Comparison of ENCODE assay signal across 8 cellular contexts in the genomic region with DNA sequence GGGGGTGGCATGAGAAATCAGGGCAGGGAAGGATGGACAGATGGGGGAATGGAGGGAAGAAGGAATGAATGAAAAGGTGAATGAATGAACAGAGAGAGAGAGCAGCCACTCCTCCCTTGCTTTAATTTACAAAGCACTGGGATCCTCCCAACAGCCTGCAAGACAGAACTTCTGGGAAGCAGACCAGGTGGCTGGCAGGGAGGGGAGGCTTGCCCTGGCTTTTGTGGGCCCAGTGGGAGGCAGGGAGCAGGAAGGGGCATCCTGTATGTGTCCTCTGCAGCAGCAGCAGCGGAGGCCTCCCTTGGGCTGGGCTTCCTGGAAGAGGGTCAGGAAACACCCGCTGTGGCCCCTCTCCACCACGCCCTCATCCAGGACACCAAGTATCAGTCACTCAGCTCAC. TPM values are rescaled to one million over a fixed set of nuclear protein-coding genes. Genes with fewer than 3 reads are reported as not detected.
A peak's percentile ranks its signal among the peaks of the same experiment; 100 is the strongest.
DNase-seq lines count a peak whose midpoint lies in the region; ATAC-seq and TF ChIP-seq lines count a peak whose summit lies in the region.
"Not testable (repeated sequence)": the region's sequence is repeated elsewhere in the genome, so short reads cannot be mapped to it uniquely, and the experiment has no call there.

No MANE protein-coding gene starts in this region.

- not testable (repeated sequence) for H2AFZ ChIP-seq in osteoblast (ENCODE audit: low read length)

- WGBS in esophagus squamous epithelium, 2 donors = 60 to 67% methylated on average over 1 of the region's 3 CpGs

- peaks cover 21% of the 10 kb centered on the region for H3K4me1 Mint-ChIP-seq in activated B cell treated with CpG ODN at 0.5 μM for 24 hours

- not testable (repeated sequence) for H4K20me1 ChIP-seq in osteoblast (ENCODE audit: insufficient read depth, low read length)

- DNase-seq in EH (ENCODE audit: low read depth) (peak; percentile 15), NCI-H2171 treated with DMSO at 0.1 percent for 48 hours (lab: John Stamatoyannopoulos, UW) (peak; percentile 67), astrocyte of the spinal cord (ENCODE audit: low read depth, low spot score) (peak; percentile 61), left kidney (ENCODE audit: low read depth, low spot score) (peak; percentile 36), osteoblast (ENCODE audit: insufficient read length, low spot score, missing footprints) (peak; percentile 56), tibial artery (peak in 1 of 2 donors; percentile 66)
- DNase-seq in activated B cell treated with CpG ODN at 0.5 μM for 24 hours; esophagus squamous epithelium (lab: John Stamatoyannopoulos, UW): not testable (repeated sequence)

- not testable (repeated sequence) for H3K9me3 ChIP-seq in esophagus squamous epithelium; osteoblast (ENCODE audit: low read depth, low read length); tibial artery

- TF ChIP-seq CTCF in activated B cell treated with CpG ODN at 0.5 μM for 24 hours (IDR thresholded peaks at IDR 0.05); astrocyte of the spinal cord (IDR thresholded peaks at IDR 0.05; ENCODE audit: low read depth, low read length); esophagus squamous epithelium (IDR thresholded peaks at IDR 0.05); osteoblast (IDR thresholded peaks at IDR 0.05; ENCODE audit: extremely low read depth, low read depth, low read length); tibial artery (IDR thresholded peaks at IDR 0.05): not testable (repeated sequence)

- not testable (repeated sequence) for ATAC-seq in activated B cell treated with CpG ODN at 0.5 μM for 24 hours (ENCODE audit: low read depth)

- not testable (repeated sequence) for TF ChIP-seq POLR2A in esophagus squamous epithelium (IDR thresholded peaks at IDR 0.05)

- H3K27ac Mint-ChIP-seq in activated B cell treated with CpG ODN at 0.5 μM for 24 hours = not testable (repeated sequence)

- not testable (repeated sequence) for H3K36me3 ChIP-seq in esophagus squamous epithelium; osteoblast (ENCODE audit: insufficient read depth, low read length); tibial artery

- H3K79me2 ChIP-seq in osteoblast (ENCODE audit: insufficient read depth, low read length) = not testable (repeated sequence)

- H3K36me3 Mint-ChIP-seq in activated B cell treated with CpG ODN at 0.5 μM for 24 hours (ENCODE audit: low read depth) = not testable (repeated sequence)

- CTCF ChIA-PET in activated B cell treated with CpG ODN at 0.5 μM for 24 hours (lab: Charles Lee) = interaction anchor here (1.2 to 2.0 kb wide), 2 partner anchors 53 to 86 kb away, joined by 3 to 10 read pairs; no protein-coding TSS in a partner anchor

- peak overlapping the region; percentile 14 to 92 (median 63) for H3K27ac ChIP-seq in esophagus squamous epithelium
- H3K27ac ChIP-seq in osteoblast (ENCODE audit: low read depth, low read length) = peak overlapping the region; percentile 70
- H3K27ac ChIP-seq in tibial artery = peak overlapping the region in 1 of 2 donors; percentile 92

- H3K27me3 ChIP-seq in esophagus squamous epithelium; osteoblast (ENCODE audit: insufficient read depth, low read length); tibial artery: not testable (repeated sequence)

- intact Hi-C loops in activated B cell treated with CpG ODN at 0.5 μM for 24 hours (cut with micrococcal nuclease); esophagus squamous epithelium (cut with DNase I); tibial artery (cut with DNase I; ENCODE audit: low total_unique reads): not testable (repeated sequence)

- in situ Hi-C loops in astrocyte of the spinal cord (cut with HindIII; ENCODE audit: low sequenced_read_pairs) = not testable (repeated sequence)

- peaks cover 3 to 62% (median 41%) of the 10 kb centered on the region in 3 donors for H3K4me1 ChIP-seq in esophagus squamous epithelium
- peaks cover 48% of the 10 kb centered on the region for H3K4me1 ChIP-seq in osteoblast (ENCODE audit: insufficient read depth, low read length)
- H3K4me1 ChIP-seq in tibial artery = peaks cover 0 to 61% (median 47%) of the 10 kb centered on the region in 4 donors

- peak overlapping the region; percentile 47 for H3K4me3 Mint-ChIP-seq in activated B cell treated with CpG ODN at 0.5 μM for 24 hours

- not testable (repeated sequence) for H3K9me3 Mint-ChIP-seq in activated B cell treated with CpG ODN at 0.5 μM for 24 hours

- H3K4me2 ChIP-seq in osteoblast (ENCODE audit: insufficient read depth, low read length) = peak overlapping the region; percentile 75

- POLR2A ChIA-PET in activated B cell treated with CpG ODN at 0.5 μM for 24 hours (lab: Charles Lee) = interaction anchor here (1.4 kb wide), 1 partner anchor 87 kb away, joined by 4 read pairs; no protein-coding TSS in a partner anchor

- H3K4me3 ChIP-seq in astrocyte of the spinal cord (ENCODE audit: low read depth, low read length) (peak overlapping the region; percentile 21), esophagus squamous epithelium (peak overlapping the region in 3 of 4 donors; percentile 38 to 62 (median 39)), osteoblast (ENCODE audit: insufficient read depth, low read length) (peak overlapping the region; percentile 55), tibial artery (peak overlapping the region; percentile 47 to 57)

- not testable (repeated sequence) for H3K27me3 Mint-ChIP-seq in activated B cell treated with CpG ODN at 0.5 μM for 24 hours

RNA-seq across cellular contexts. Expression of a gene that starts 1.5 kb away (rescaled TPM):
- not detected in 2 replicates for total RNA-seq in activated B cell treated with CpG ODN at 0.5 μM for 24 hours
- total RNA-seq in esophagus squamous epithelium = 10 to 100 TPM in 2 of 4 donors, 1 to 10 TPM in 2; 2.6 to 26.5 (median 7.1) TPM
- total RNA-seq in osteoblast = 7.2 and 16.2 TPM in 2 replicates

RNA-seq across cellular contexts. Expression of a gene that starts 27.2 kb away (rescaled TPM):
- total RNA-seq in activated B cell treated with CpG ODN at 0.5 μM for 24 hours = 59.0 and 64.5 TPM in 2 replicates
- 10 to 100 TPM; 21.4 to 31.9 (median 27.7) TPM for total RNA-seq in esophagus squamous epithelium
- total RNA-seq in osteoblast = 45.7 and 46.7 TPM in 2 replicates
